8 cellular contexts compared by ENCODE assay signal in the genomic region with DNA sequence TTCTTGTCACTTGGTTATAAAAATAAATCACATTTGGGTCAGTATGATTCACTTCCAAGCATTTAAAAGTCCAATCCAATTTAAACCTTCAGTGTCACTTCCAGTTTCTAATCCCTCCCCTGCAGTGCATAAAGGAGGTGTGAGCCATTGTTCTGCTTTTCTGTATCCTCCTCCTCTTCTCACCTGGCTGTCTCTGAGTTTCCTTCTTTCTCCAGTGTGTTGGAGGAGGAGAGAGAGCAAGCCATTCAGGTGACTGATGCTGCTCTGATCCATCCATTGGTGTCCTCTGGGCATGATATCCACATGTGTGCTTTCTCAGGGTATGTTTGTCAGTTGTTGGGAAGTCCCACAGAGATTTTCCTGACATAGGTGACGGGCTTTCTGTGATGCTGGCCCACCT. TPM values are rescaled to one million over a fixed set of nuclear protein-coding genes. Genes with fewer than 3 reads are reported as not detected.
A peak's percentile ranks its signal among the peaks of the same experiment; 100 is the strongest.
DNase-seq lines count a peak whose midpoint lies in the region; ATAC-seq and FAIRE-seq lines count a peak whose summit lies in the region.

No MANE protein-coding gene starts in this region.

- POLR2A ChIA-PET in activated CD4-positive, alpha-beta T cell treated with anti-CD3 and anti-CD28 coated beads for 36 hours (lab: Charles Lee): interaction anchor here (1.8 kb wide), 1 partner anchor 38 kb away, joined by 4 read pairs; the partner anchor contains the start of gene SUCLA2

- CTCF ChIA-PET in activated CD4-positive, alpha-beta T cell treated with anti-CD3 and anti-CD28 coated beads for 36 hours (lab: Charles Lee): interaction anchor here (0.7 to 3.5 kb wide), 11 partner anchors 9 to 212 kb away, joined by 3 to 30 read pairs (median 5); partner anchors contain the start of genes MED4 and SUCLA2

- FAIRE-seq in frontal cortex (lab: Jason Lieb, UNC): no peak

- no peaks in the 10 kb centered on the region for H3K9me3 Mint-ChIP-seq in activated CD4-positive, alpha-beta T cell treated with anti-CD3 and anti-CD28 coated beads for 36 hours (ENCODE audit: low read depth)
- no peaks in the 10 kb centered on the region for H3K9me3 Mint-ChIP-seq in stimulated activated naive B cell treated with anti-CD40 and anti-IgM and Interleukin-4, amounts not matched to agents 10 μg/mL and 1 μg/mL and 100 μg/mL, for 72 hours

- peaks cover 29% of the 10 kb centered on the region for H3K36me3 Mint-ChIP-seq in activated CD4-positive, alpha-beta T cell treated with anti-CD3 and anti-CD28 coated beads for 36 hours (ENCODE audit: low read depth)
- H3K36me3 Mint-ChIP-seq in stimulated activated naive B cell treated with anti-CD40 and anti-IgM and Interleukin-4, amounts not matched to agents 10 μg/mL and 1 μg/mL and 100 μg/mL, for 72 hours: peaks cover 10 to 28% of the 10 kb centered on the region in 2 donors

- intact Hi-C loops in activated CD4-positive, alpha-beta T cell treated with anti-CD3 and anti-CD28 coated beads for 36 hours (cut with DNase I, micrococcal nuclease): loop anchor here (1.0 to 10.0 kb wide), 9 partner anchors 57 to 1856 kb away; partner anchors contain the start of genes FNDC3A (in 1 of the 2), LCP1 (in 1 of the 2), MED4 (in 1 of the 2) and RB1 (in 1 of the 2)

- peak overlapping the region; percentile 97 for H3K4me3 Mint-ChIP-seq in activated CD4-positive, alpha-beta T cell treated with anti-CD3 and anti-CD28 coated beads for 36 hours
- H3K4me3 Mint-ChIP-seq in stimulated activated naive B cell treated with anti-CD40 and anti-IgM and Interleukin-4, amounts not matched to agents 10 μg/mL and 1 μg/mL and 100 μg/mL, for 72 hours: peak overlapping the region; percentile 94 to 98

- no peaks in the 10 kb centered on the region for H3K27me3 Mint-ChIP-seq in activated CD4-positive, alpha-beta T cell treated with anti-CD3 and anti-CD28 coated beads for 36 hours
- no peaks in the 10 kb centered on the region for H3K27me3 Mint-ChIP-seq in stimulated activated naive B cell treated with anti-CD40 and anti-IgM and Interleukin-4, amounts not matched to agents 10 μg/mL and 1 μg/mL and 100 μg/mL, for 72 hours

- H3K4me1 Mint-ChIP-seq in activated CD4-positive, alpha-beta T cell treated with anti-CD3 and anti-CD28 coated beads for 36 hours: peaks cover 43% of the 10 kb centered on the region
- H3K4me1 Mint-ChIP-seq in stimulated activated naive B cell treated with anti-CD40 and anti-IgM and Interleukin-4, amounts not matched to agents 10 μg/mL and 1 μg/mL and 100 μg/mL, for 72 hours: peaks cover 16 to 19% of the 10 kb centered on the region in 2 donors

- DNase-seq in activated CD4-positive, alpha-beta T cell treated with anti-CD3 and anti-CD28 coated beads for 36 hours: no peak
- no peak for DNase-seq in activated CD4-positive, alpha-beta T cell treated with anti-CD3 and anti-CD28 coated beads for 4 hours
- peak; percentile 18 for DNase-seq in RKO (ENCODE audit: low spot score)
- DNase-seq in frontal cortex (ENCODE audit: low spot score in 2 of 2): peak; percentile 10 to 25
- DNase-seq in stimulated activated naive B cell treated with anti-CD40 and anti-IgM and Interleukin-4, amounts not matched to agents 10 μg/mL and 1 μg/mL and 100 μg/mL, for 72 hours: no peak
- no peak for DNase-seq in Ammon's horn (ENCODE audit: low spot score)
- DNase-seq in A172 (ENCODE audit: low spot score): no peak

- no peak for ATAC-seq in activated CD4-positive, alpha-beta T cell treated with anti-CD3 and anti-CD28 coated beads for 36 hours
- no peak for ATAC-seq in stimulated activated naive B cell treated with anti-CD40 and anti-IgM and Interleukin-4, amounts not matched to agents 10 μg/mL and 1 μg/mL and 100 μg/mL, for 72 hours (replicated peaks)
- ATAC-seq in HG02678 (IDR thresholded peaks at IDR 0.05; ENCODE audit: unreplicated experiment): no peak

- H3K27ac Mint-ChIP-seq in activated CD4-positive, alpha-beta T cell treated with anti-CD3 and anti-CD28 coated beads for 36 hours: peak overlapping the region; percentile 96
- peak overlapping the region; percentile 99 for H3K27ac Mint-ChIP-seq in stimulated activated naive B cell treated with anti-CD40 and anti-IgM and Interleukin-4, amounts not matched to agents 10 μg/mL and 1 μg/mL and 100 μg/mL, for 72 hours

RNA-seq across cellular contexts. Expression of gene NUDT15, which starts 1.2 kb away (rescaled TPM):
- 10 to 100 TPM; 12.3 to 18.2 TPM for total RNA-seq in activated CD4-positive, alpha-beta T cell treated with anti-CD3 and anti-CD28 coated beads for 36 hours
- 10.2 TPM for total RNA-seq in frontal cortex
- total RNA-seq in A172 (2014; rRNA removed; shearing (Covaris generic)): 34.2 and 37.2 TPM in 2 replicates

RNA-seq across cellular contexts. Expression of gene SUCLA2, which starts 37.7 kb away (rescaled TPM):
- total RNA-seq in activated CD4-positive, alpha-beta T cell treated with anti-CD3 and anti-CD28 coated beads for 36 hours: 10 to 100 TPM; 34.9 to 44.6 TPM
- 69.3 TPM for total RNA-seq in frontal cortex
- total RNA-seq in A172 (2014; rRNA removed; shearing (Covaris generic)): 64.4 and 74.4 TPM in 2 replicates

RNA-seq across cellular contexts. Expression of gene MED4, which starts 56.1 kb away (rescaled TPM):
- 10 to 100 TPM; 53.5 to 62.7 TPM for total RNA-seq in activated CD4-positive, alpha-beta T cell treated with anti-CD3 and anti-CD28 coated beads for 36 hours
- total RNA-seq in frontal cortex: 37.9 TPM
- total RNA-seq in A172 (2014; rRNA removed; shearing (Covaris generic)): 37.6 and 40.4 TPM in 2 replicates

Comparison
In these comparisons a context has a peak if more than half of its experiments do, and no peak if none do; other contexts are left out.
1. DNase-seq: peak in RKO (single experiment) and frontal cortex (2 of 2); none in activated CD4-positive, alpha-beta T cell treated with anti-CD3 and anti-CD28 coated beads for 36 hours (single experiment), activated CD4-positive, alpha-beta T cell treated with anti-CD3 and anti-CD28 coated beads for 4 hours (0 of 2), stimulated activated naive B cell treated with anti-CD40 and anti-IgM and Interleukin-4, amounts not matched to agents 10 μg/mL and 1 μg/mL and 100 μg/mL, for 72 hours (single experiment), Ammon's horn (single experiment) and A172 (single experiment).